Comparison of ENCODE assay signal across 1 cellular context in genomic region chr2:199603748-199604291, GRCh38.
A peak's percentile ranks its signal among the peaks of the same experiment; 100 is the strongest.
TF ChIP-seq lines count a peak whose summit lies in the region.

No MANE protein-coding gene starts in this region.

TF ChIP-seq in H1, 55 proteins besides CTCF, POLR2A, EP300 and RAD21:
- TF ChIP-seq MAX (IDR thresholded peaks at IDR 0.05): peak; percentile 77
- peak; percentile 65 for TF ChIP-seq KDM4A (IDR thresholded peaks at IDR 0.05; ENCODE audit: low read depth, low read length, severe bottlenecking)
- no peak for TF ChIP-seq BRCA1 (IDR thresholded peaks at IDR 0.05; ENCODE audit: low read depth, low read length)
- no peak for TF ChIP-seq FOSL1 (IDR thresholded peaks at IDR 0.05; ENCODE audit: insufficient read depth, low read depth, low read length)
- TF ChIP-seq ASH2L (IDR thresholded peaks at IDR 0.05; ENCODE audit: low read length): peak; percentile 39
- no peak for TF ChIP-seq KDM1A (IDR thresholded peaks at IDR 0.05; ENCODE audit: borderline replicate concordance, low read length)
- TF ChIP-seq TAF1 (IDR thresholded peaks at IDR 0.05; ENCODE audit: low read depth, low read length): no peak
- no peak for TF ChIP-seq ZNF274 (IDR thresholded peaks at IDR 0.05; ENCODE audit: borderline replicate concordance, extremely low read depth, low read length)
- TF ChIP-seq SP2 (IDR thresholded peaks at IDR 0.05; ENCODE audit: low read length): no peak
- TF ChIP-seq RNF2 (IDR thresholded peaks at IDR 0.05; ENCODE audit: borderline replicate concordance, low read depth, low read length, missing control alignments, poor library complexity, severe bottlenecking): no peak
- TF ChIP-seq NANOG (IDR thresholded peaks at IDR 0.05; ENCODE audit: insufficient read depth, low read depth, low read length, poor library complexity, severe bottlenecking): no peak
- no peak for TF ChIP-seq SIRT6 (IDR thresholded peaks at IDR 0.05; ENCODE audit: low read length)
- TF ChIP-seq GABPA (IDR thresholded peaks at IDR 0.05; ENCODE audit: borderline replicate concordance, insufficient read depth, low read length): no peak
- TF ChIP-seq E2F6 (IDR thresholded peaks at IDR 0.05): peak; percentile 94
TF ChIP-seq in H1: peak in this region for 4.
